1 cellular context compared by ENCODE assay signal in the genomic region with DNA sequence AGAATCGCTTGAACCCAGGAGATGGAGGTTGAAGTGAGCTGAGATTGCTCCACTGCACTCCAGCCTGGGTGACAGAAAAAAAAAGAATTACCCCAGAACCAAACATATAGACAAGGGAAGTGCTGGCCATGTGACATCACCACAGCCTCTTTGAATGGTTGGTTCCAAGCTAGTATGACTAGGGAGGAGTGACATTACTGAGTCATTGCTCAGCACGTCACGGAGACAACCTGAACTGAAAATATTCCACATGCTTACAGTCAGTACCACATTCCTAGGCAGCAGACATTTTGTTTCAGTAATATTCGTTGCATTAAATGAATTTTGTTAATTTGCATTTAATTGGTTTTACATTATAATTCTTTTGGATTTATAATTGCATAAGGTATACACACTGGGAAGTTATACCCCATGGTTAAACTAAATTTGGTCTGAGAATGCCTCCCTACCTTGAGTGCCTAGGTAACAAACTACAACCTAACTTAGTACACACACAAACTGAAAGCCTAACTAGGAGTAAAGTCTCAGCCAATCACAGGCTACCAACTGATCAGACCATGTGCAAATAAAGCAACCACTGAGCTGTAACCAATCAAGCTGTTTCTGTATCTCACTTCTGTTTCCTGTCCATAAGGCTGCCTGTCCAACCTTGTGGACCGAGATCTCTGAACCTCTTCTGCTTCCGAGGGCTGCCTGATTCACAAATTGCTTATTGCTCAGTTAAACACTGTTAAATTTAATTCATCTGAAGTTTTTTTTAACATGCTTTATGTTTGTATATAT.
TF ChIP-seq lines count a peak whose summit lies in the region.

No MANE protein-coding gene starts in this region.

TF ChIP-seq in GM23338, 12 proteins besides CTCF, POLR2A, EP300 and RAD21 (continued from another document):
- TF ChIP-seq, protein P1, sequence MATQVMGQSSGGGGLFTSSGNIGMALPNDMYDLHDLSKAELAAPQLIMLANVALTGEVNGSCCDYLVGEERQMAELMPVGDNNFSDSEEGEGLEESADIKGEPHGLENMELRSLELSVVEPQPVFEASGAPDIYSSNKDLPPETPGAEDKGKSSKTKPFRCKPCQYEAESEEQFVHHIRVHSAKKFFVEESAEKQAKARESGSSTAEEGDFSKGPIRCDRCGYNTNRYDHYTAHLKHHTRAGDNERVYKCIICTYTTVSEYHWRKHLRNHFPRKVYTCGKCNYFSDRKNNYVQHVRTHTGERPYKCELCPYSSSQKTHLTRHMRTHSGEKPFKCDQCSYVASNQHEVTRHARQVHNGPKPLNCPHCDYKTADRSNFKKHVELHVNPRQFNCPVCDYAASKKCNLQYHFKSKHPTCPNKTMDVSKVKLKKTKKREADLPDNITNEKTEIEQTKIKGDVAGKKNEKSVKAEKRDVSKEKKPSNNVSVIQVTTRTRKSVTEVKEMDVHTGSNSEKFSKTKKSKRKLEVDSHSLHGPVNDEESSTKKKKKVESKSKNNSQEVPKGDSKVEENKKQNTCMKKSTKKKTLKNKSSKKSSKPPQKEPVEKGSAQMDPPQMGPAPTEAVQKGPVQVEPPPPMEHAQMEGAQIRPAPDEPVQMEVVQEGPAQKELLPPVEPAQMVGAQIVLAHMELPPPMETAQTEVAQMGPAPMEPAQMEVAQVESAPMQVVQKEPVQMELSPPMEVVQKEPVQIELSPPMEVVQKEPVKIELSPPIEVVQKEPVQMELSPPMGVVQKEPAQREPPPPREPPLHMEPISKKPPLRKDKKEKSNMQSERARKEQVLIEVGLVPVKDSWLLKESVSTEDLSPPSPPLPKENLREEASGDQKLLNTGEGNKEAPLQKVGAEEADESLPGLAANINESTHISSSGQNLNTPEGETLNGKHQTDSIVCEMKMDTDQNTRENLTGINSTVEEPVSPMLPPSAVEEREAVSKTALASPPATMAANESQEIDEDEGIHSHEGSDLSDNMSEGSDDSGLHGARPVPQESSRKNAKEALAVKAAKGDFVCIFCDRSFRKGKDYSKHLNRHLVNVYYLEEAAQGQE (IDR thresholded peaks at IDR 0.05; ENCODE audit: unreplicated experiment): no peak
